ENCODE assay signal across 9 cellular contexts in the genomic region with DNA sequence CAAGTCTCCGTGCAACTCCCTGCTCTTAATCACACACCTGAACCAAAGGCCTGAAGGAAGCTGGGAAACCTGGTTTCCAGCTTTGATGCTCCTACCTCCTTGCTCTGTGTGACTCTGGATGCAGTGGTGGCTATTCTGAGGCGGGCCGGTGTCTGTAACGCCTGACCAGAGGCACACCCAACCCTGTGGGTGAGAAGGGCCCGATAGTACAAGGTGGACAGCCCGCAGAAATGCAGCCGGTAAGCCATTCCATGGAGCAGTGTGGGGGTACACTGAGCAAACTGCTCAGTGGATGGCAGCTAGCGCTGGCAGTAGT. TPM values are rescaled to one million over a fixed set of nuclear protein-coding genes. Genes with fewer than 3 reads are reported as not detected.
A peak's percentile ranks its signal among the peaks of the same experiment; 100 is the strongest.
DNase-seq lines count a peak whose midpoint lies in the region; ATAC-seq and TF ChIP-seq lines count a peak whose summit lies in the region.
"Had no signal": no experiment of that assay in that cellular context is flagged by ENCODE, and none has a peak within 500 bp of the region (broad histone marks: within the 10 kb centered on the region; RNA-seq: fewer than 3 reads in every experiment).

No MANE protein-coding gene starts in this region.

- no peaks in the 10 kb centered on the region for H3K9me3 Mint-ChIP-seq in CD4-positive, alpha-beta T cell
- H3K9me3 Mint-ChIP-seq in endothelial cell (ENCODE audit: unreplicated experiment), result no peaks in the 10 kb centered on the region

- DNase-seq in CD4-positive, alpha-beta T cell, result no peak
- DNase-seq in endothelial cell (ENCODE audit: low spot score) (no peak), OCI-M1 (lab: John Stamatoyannopoulos, UW) (no peak), brain microvascular endothelial cell (no peak)
- DNase-seq in stimulated activated CD8-positive, alpha-beta memory T cell treated with anti-CD3 and anti-CD28 coated beads, Interleukin-4, amount 100 ng/mL, for 48 hours, result no peak
- DNase-seq: NCI-H446 had no signal

- intact Hi-C loops in CD4-positive, alpha-beta T cell (cut with DNase I, micrococcal nuclease), result loop anchor here (1.0 to 5.0 kb wide), 4 partner anchors 36 to 95 kb away; a partner anchor contains a TSS

- H3K4me2 ChIP-seq in OCI-LY1 (ENCODE audit: low read length), result peak overlapping the region; percentile 65

- peaks cover 24% of the 10 kb centered on the region for H3K4me1 ChIP-seq in OCI-LY1 (ENCODE audit: insufficient read depth, low read length, severe bottlenecking)
- H3K4me1 ChIP-seq in neutrophil (ENCODE audit: control insufficient read depth in 1 of 2, insufficient read depth in 1 of 2, low read depth in 1 of 2, low read length in 1 of 2), result peaks cover 15 to 17% of the 10 kb centered on the region in 2 experiments

- H3K36me3 ChIP-seq in OCI-LY1 (ENCODE audit: insufficient read depth, low read length) (peaks cover 3% of the 10 kb centered on the region; the same call in 1 of the 2 replicates), neutrophil (no peaks in the 10 kb centered on the region), brain microvascular endothelial cell (replicated peaks) (no peaks in the 10 kb centered on the region)

- H3K9me2 ChIP-seq in OCI-LY1 (ENCODE audit: low read depth, low read length), result no peaks in the 10 kb centered on the region

- no peaks in the 10 kb centered on the region for H3K27me3 ChIP-seq in CD4-positive, alpha-beta T cell (ENCODE audit: control insufficient read depth, insufficient read depth, low read length)
- H3K27me3 ChIP-seq in OCI-LY1 (ENCODE audit: insufficient read depth, low read length), result 0 out of 2 replicates have a peak, but pooled peaks cover 5% of the 10 kb centered on the region
- H3K27me3 ChIP-seq in neutrophil, result peaks cover 17% of the 10 kb centered on the region
- no peaks in the 10 kb centered on the region for H3K27me3 ChIP-seq in brain microvascular endothelial cell (replicated peaks)

- H4K20me1 ChIP-seq in OCI-LY1 (ENCODE audit: insufficient read depth, low read length), result no peaks in the 10 kb centered on the region

- H3K79me2 ChIP-seq in OCI-LY1 (ENCODE audit: insufficient read depth, low read length), result no peaks in the 10 kb centered on the region

- peaks cover 55% of the 10 kb centered on the region for H3K4me1 Mint-ChIP-seq in CD4-positive, alpha-beta T cell (ENCODE audit: low read depth)
- peaks cover 60% of the 10 kb centered on the region for H3K4me1 Mint-ChIP-seq in endothelial cell (ENCODE audit: unreplicated experiment)

- no peak for TF ChIP-seq CTCF in CD4-positive, alpha-beta T cell (IDR thresholded peaks at IDR 0.05)
- no peak for TF ChIP-seq CTCF in OCI-LY1 (IDR thresholded peaks at IDR 0.05; ENCODE audit: low read length)
- TF ChIP-seq CTCF in endothelial cell (IDR thresholded peaks at IDR 0.05; ENCODE audit: unreplicated experiment), result no peak
- no peak for TF ChIP-seq CTCF in neutrophil (IDR thresholded peaks at IDR 0.05)
- TF ChIP-seq CTCF in brain microvascular endothelial cell (IDR thresholded peaks at IDR 0.05; ENCODE audit: low read depth, low read length, missing control alignments), result no peak

- in situ Hi-C loops in brain microvascular endothelial cell (cut with HindIII; ENCODE audit: low pct_ligation_motif_present, low sequenced_read_pairs), result loop anchor here (25.0 kb wide), 1 partner anchor 156 kb away; no protein-coding TSS in a partner anchor

- H3K27ac Mint-ChIP-seq in CD4-positive, alpha-beta T cell, result peak overlapping the region; percentile 74
- peak overlapping the region; percentile 43 for H3K27ac Mint-ChIP-seq in endothelial cell (ENCODE audit: unreplicated experiment)

- no peaks in the 10 kb centered on the region for H3K36me3 Mint-ChIP-seq in CD4-positive, alpha-beta T cell (ENCODE audit: low read depth)
- H3K36me3 Mint-ChIP-seq in endothelial cell (ENCODE audit: low read depth, unreplicated experiment), result peaks cover 5% of the 10 kb centered on the region

- H3F3A ChIP-seq in OCI-LY1 (ENCODE audit: insufficient read depth, low read length), result no peaks in the 10 kb centered on the region

- no peak overlapping the region for H3K27ac ChIP-seq in CD4-positive, alpha-beta T cell (ENCODE audit: low read depth, low read length)
- H3K27ac ChIP-seq in OCI-LY1 (ENCODE audit: low read depth, low read length, poor library complexity, severe bottlenecking) (no peak overlapping the region), neutrophil (no peak overlapping the region), brain microvascular endothelial cell (no peak overlapping the region)

- peak overlapping the region; percentile 34 for H3K4me3 Mint-ChIP-seq in CD4-positive, alpha-beta T cell
- H3K4me3 Mint-ChIP-seq in endothelial cell (ENCODE audit: unreplicated experiment), result peak overlapping the region; percentile 74

- H3K27me3 Mint-ChIP-seq in CD4-positive, alpha-beta T cell, result no peaks in the 10 kb centered on the region
- peaks cover 13% of the 10 kb centered on the region for H3K27me3 Mint-ChIP-seq in endothelial cell (ENCODE audit: unreplicated experiment)

- H2AFZ ChIP-seq in OCI-LY1 (ENCODE audit: low read length), result no peak overlapping the region

- no peaks in the 10 kb centered on the region for H3K9me3 ChIP-seq in CD4-positive, alpha-beta T cell (ENCODE audit: control insufficient read depth, low read length)
- H3K9me3 ChIP-seq in OCI-LY1 (ENCODE audit: low read length) (no peaks in the 10 kb centered on the region), neutrophil (no peaks in the 10 kb centered on the region)

- H3K4me3 ChIP-seq in OCI-LY1 (ENCODE audit: low read depth, low read length, poor library complexity, severe bottlenecking) (peak overlapping the region; percentile 36), neutrophil (ENCODE audit: low read depth in 1 of 2, low read length in 1 of 2) (peak overlapping the region; percentile 52 to 59), brain microvascular endothelial cell (ENCODE audit: low read depth, low read length) (no peak overlapping the region)

- peak overlapping the region; percentile 39; the same call in 1 of the 2 replicates for H3K9ac ChIP-seq in OCI-LY1 (ENCODE audit: low read length)

- CTCF ChIA-PET in CD4-positive, alpha-beta T cell (lab: Charles Lee), result interaction anchor here (0.7 to 6.3 kb wide), 13 partner anchors 11 to 333 kb away, joined by 3 to 72 read pairs (median 4); a partner anchor contains a TSS

- ATAC-seq in CD4-positive, alpha-beta T cell (ENCODE audit: poor library complexity), result peak; percentile 2
- no peak for ATAC-seq in GM18502 (IDR thresholded peaks at IDR 0.05; ENCODE audit: poor library complexity, unreplicated experiment)

- POLR2A ChIA-PET in CD4-positive, alpha-beta T cell (lab: Charles Lee), result interaction anchor here (0.8 to 1.9 kb wide), 8 partner anchors 13 to 1014 kb away, joined by 3 to 9 read pairs (median 4); a partner anchor contains a TSS

RNA-seq across cellular contexts. Expression of a gene that starts 36.1 kb away (rescaled TPM):
- 10 to 100 TPM; 20.8 to 22.9 TPM for total RNA-seq in CD4-positive, alpha-beta T cell
- 48.0 TPM for total RNA-seq in endothelial cell (ENCODE audit: unreplicated experiment)
